ENCODE assay signal across 18 cellular contexts in the genomic region with DNA sequence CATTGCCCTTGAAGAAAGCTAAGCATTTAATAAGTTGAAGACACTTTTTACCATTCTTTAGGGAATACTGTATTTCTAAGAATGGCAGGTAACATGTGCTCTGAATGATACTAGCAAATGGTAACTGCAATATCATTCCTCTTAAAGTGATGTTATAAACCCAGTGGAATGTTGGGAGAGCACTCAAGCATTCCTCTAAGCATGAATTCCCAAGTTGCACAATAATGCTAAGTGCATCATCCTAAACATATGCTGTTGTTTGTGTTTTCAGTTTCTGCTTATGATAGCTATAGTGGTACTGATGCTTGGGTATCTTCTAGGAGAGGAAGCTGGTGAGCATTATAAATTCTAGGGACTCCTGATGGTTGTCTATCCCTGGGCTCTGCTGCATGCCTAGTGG.
DNase-seq lines count a peak whose midpoint lies in the region; ATAC-seq and TF ChIP-seq lines count a peak whose summit lies in the region.
"Had no signal": no experiment of that assay in that cellular context is flagged by ENCODE, and none has a peak within 500 bp of the region (broad histone marks: within the 10 kb centered on the region; RNA-seq: fewer than 3 reads in every experiment).

No MANE protein-coding gene starts in this region.

- intact Hi-C loops in transverse colon (cut with DNase I; ENCODE audit: low total_unique reads): no loop called here

- TF ChIP-seq POLR2A in transverse colon (IDR thresholded peaks at IDR 0.05): no peak

- no peak for TF ChIP-seq EP300 in transverse colon (IDR thresholded peaks at IDR 0.05; ENCODE audit: low read depth)

- H3K4me3 Mint-ChIP-seq in endodermal cell (no peak overlapping the region), progenitor cell of endocrine pancreas (ENCODE audit: low read depth) (no peak overlapping the region)
- no peak overlapping the region for H3K4me3 Mint-ChIP-seq in naive thymus-derived CD8-positive, alpha-beta T cell
- H3K4me3 Mint-ChIP-seq: B cell had no signal

- POLR2A ChIA-PET in naive thymus-derived CD8-positive, alpha-beta T cell (lab: Charles Lee): no interaction called here

- no peak overlapping the region for H3K4me3 ChIP-seq in AG09309 (ENCODE audit: control insufficient read depth, low read depth, low read length)
- H3K4me3 ChIP-seq in endodermal cell (ENCODE audit: low read length): no peak overlapping the region
- no peak overlapping the region for H3K4me3 ChIP-seq in transverse colon
- H3K4me3 ChIP-seq: cardiac muscle cell, ovary, Peyer's patch had no signal

- no peak for TF ChIP-seq CTCF in AG09309 (IDR thresholded peaks at IDR 0.05; ENCODE audit: control insufficient read depth, insufficient read depth, low read depth, low read length, missing control alignments)
- no peak for TF ChIP-seq CTCF in endodermal cell (conservative IDR thresholded peaks at IDR 0.05)
- TF ChIP-seq CTCF in transverse colon (IDR thresholded peaks at IDR 0.05): no peak
- TF ChIP-seq CTCF in progenitor cell of endocrine pancreas (IDR thresholded peaks at IDR 0.05; ENCODE audit: unreplicated experiment): no peak

- in situ Hi-C loops in transverse colon (cut with MboI; ENCODE audit: low pct_ligation_motif_present in 1 of 4, low pct_unique_long_range_greater_than_20kb in 1 of 4, low sequenced_read_pairs in 3 of 4): no loop called here

- H3K36me3 ChIP-seq in endodermal cell (ENCODE audit: control insufficient read depth, insufficient read depth, low read length) (no peaks in the 10 kb centered on the region), transverse colon (no peaks in the 10 kb centered on the region)
- H3K36me3 ChIP-seq: cardiac muscle cell, ovary, Peyer's patch had no signal

- H3K9me3 Mint-ChIP-seq in endodermal cell (no peaks in the 10 kb centered on the region), progenitor cell of endocrine pancreas (ENCODE audit: low read depth) (no peaks in the 10 kb centered on the region)
- peaks cover 0 to 4% (median 0%) of the 10 kb centered on the region in 9 donors for H3K9me3 Mint-ChIP-seq in naive thymus-derived CD8-positive, alpha-beta T cell

- H3K9me3 ChIP-seq in endodermal cell (ENCODE audit: control insufficient read depth, low read length) (no peaks in the 10 kb centered on the region), transverse colon (no peaks in the 10 kb centered on the region)
- H3K9me3 ChIP-seq: ovary, Peyer's patch had no signal

- H3K4me1 ChIP-seq in endodermal cell (ENCODE audit: control insufficient read depth, insufficient read depth, low read length) (peaks cover 3% of the 10 kb centered on the region), transverse colon (no peaks in the 10 kb centered on the region)
- H3K4me1 ChIP-seq: Peyer's patch had no signal

- no peak overlapping the region for H3K27ac ChIP-seq in endodermal cell (ENCODE audit: low read depth, low read length)
- no peak overlapping the region for H3K27ac ChIP-seq in transverse colon
- H3K27ac ChIP-seq: ovary, Peyer's patch had no signal

- H3K4me1 Mint-ChIP-seq in endodermal cell: peaks cover 10% of the 10 kb centered on the region
- H3K4me1 Mint-ChIP-seq in progenitor cell of endocrine pancreas (ENCODE audit: low read depth): peaks cover 6% of the 10 kb centered on the region
- H3K4me1 Mint-ChIP-seq in naive thymus-derived CD8-positive, alpha-beta T cell: peaks cover 0 to 2% (median 0%) of the 10 kb centered on the region in 4 donors
- H3K4me1 Mint-ChIP-seq: B cell had no signal

- H3K27me3 ChIP-seq in endodermal cell (ENCODE audit: control insufficient read depth, insufficient read depth, low read length, poor library complexity, severe bottlenecking) (no peaks in the 10 kb centered on the region), transverse colon (no peaks in the 10 kb centered on the region)
- H3K27me3 ChIP-seq: cardiac muscle cell, ovary, Peyer's patch had no signal

- ATAC-seq in naive thymus-derived CD8-positive, alpha-beta T cell: no peak
- ATAC-seq: activated naive CD4-positive, alpha-beta T cell treated with anti-CD3 and anti-CD28 coated beads, Interleukin-2, amount 50 U/mL, for 72 hours had no signal

- DNase-seq in AG09309 (ENCODE audit: low read depth) (peak; percentile 73), HS-5 (ENCODE audit: low read depth) (peak; percentile 58), dedifferentiated amniotic fluid mesenchymal stem cell (ENCODE audit: extremely low spot score) (peak; percentile 84), kidney glomerular epithelial cell (lab: John Stamatoyannopoulos, UW) (peak; percentile 68), endodermal cell (no peak), transverse colon (no peak), progenitor cell of endocrine pancreas (ENCODE audit: low spot score, unreplicated experiment) (no peak)
- no peak for DNase-seq in naive thymus-derived CD8-positive, alpha-beta T cell
- DNase-seq: activated CD4-positive, alpha-beta T cell treated with anti-CD3 and anti-CD28 coated beads, Interleukin-2, amount 50 U/mL, for 1 hour; effector memory CD4-positive, alpha-beta T cell; NCI-H2029; NCI-H774; ovary; Peyer's patch; stimulated activated naive CD4-positive, alpha-beta T cell had no signal

- H3K27me3 Mint-ChIP-seq in endodermal cell (ENCODE audit: insufficient read depth) (no peaks in the 10 kb centered on the region), progenitor cell of endocrine pancreas (no peaks in the 10 kb centered on the region)
- no peaks in the 10 kb centered on the region for H3K27me3 Mint-ChIP-seq in naive thymus-derived CD8-positive, alpha-beta T cell
- H3K27me3 Mint-ChIP-seq: B cell had no signal

- H3K27ac Mint-ChIP-seq in endodermal cell (no peak overlapping the region), progenitor cell of endocrine pancreas (no peak overlapping the region)
- no peak overlapping the region for H3K27ac Mint-ChIP-seq in naive thymus-derived CD8-positive, alpha-beta T cell
- H3K27ac Mint-ChIP-seq: activated naive CD4-positive, alpha-beta T cell treated with anti-CD3 and anti-CD28 coated beads, Interleukin-2, amount 50 U/mL, for 72 hours; B cell had no signal

- no peak overlapping the region for H3K9ac ChIP-seq in endodermal cell (ENCODE audit: extremely low read depth, low read length, poor library complexity, severe bottlenecking)

- no peaks in the 10 kb centered on the region for H3K36me3 Mint-ChIP-seq in endodermal cell (ENCODE audit: low read depth)
- H3K36me3 Mint-ChIP-seq in progenitor cell of endocrine pancreas (ENCODE audit: insufficient read depth): no peaks in the 10 kb centered on the region
- H3K36me3 Mint-ChIP-seq in naive thymus-derived CD8-positive, alpha-beta T cell: no peaks in the 10 kb centered on the region
- H3K36me3 Mint-ChIP-seq: activated naive CD4-positive, alpha-beta T cell treated with anti-CD3 and anti-CD28 coated beads, Interleukin-2, amount 50 U/mL, for 72 hours had no signal

Comparison
In these comparisons a context has a peak if more than half of its experiments do, and no peak if none do; other contexts are left out.
1. DNase-seq: peak in AG09309 (single experiment), HS-5 (single experiment), dedifferentiated amniotic fluid mesenchymal stem cell (single experiment) and kidney glomerular epithelial cell (single experiment); none in endodermal cell (single experiment), transverse colon (single experiment), progenitor cell of endocrine pancreas (single experiment) and naive thymus-derived CD8-positive, alpha-beta T cell (0 of 10).